Comparison of ENCODE assay signal across 31 cellular contexts in genomic region chr4:6391852-6392188, GRCh38.
DNase-seq lines count a peak whose midpoint lies in the region; ATAC-seq, FAIRE-seq and TF ChIP-seq lines count a peak whose summit lies in the region.
"Had no signal": no experiment of that assay in that cellular context is flagged by ENCODE, and none has a peak within 500 bp of the region (broad histone marks: within the 10 kb centered on the region; RNA-seq: fewer than 3 reads in every experiment).

No MANE protein-coding gene starts in this region.

- H2AFZ ChIP-seq in GM23338 = no peak overlapping the region

- H3K27ac ChIP-seq in breast epithelium (no peak overlapping the region), esophagus (ENCODE audit: low read depth in 2 of 2, low read length in 1 of 2) (peak overlapping the region; percentile 93 to 99), vagina (peak overlapping the region; percentile 45), GM23338 (ENCODE audit: low read depth) (no peak overlapping the region)
- H3K27ac ChIP-seq: ascending aorta, neutrophil, thoracic aorta had no signal

- FAIRE-seq in RCC 7860 (lab: Jason Lieb, UNC) = no peak
- FAIRE-seq: G401.6, K562 had no signal

- no peaks in the 10 kb centered on the region for H3F3A ChIP-seq in GM23338 (replicated peaks; ENCODE audit: low read depth)

- no peak overlapping the region for H3K4me3 Mint-ChIP-seq in MCF 10A (ENCODE audit: unreplicated experiment)
- H3K4me3 Mint-ChIP-seq in GM23338 = no peak overlapping the region
- H3K4me3 Mint-ChIP-seq: activated CD4-positive, alpha-beta T cell treated with anti-CD3 and anti-CD28 coated beads for 36 hours; activated naive CD8-positive, alpha-beta T cell treated with anti-CD3 and anti-CD28 coated beads for 36 hours; CD4-positive, alpha-beta memory T cell; endodermal cell; mesothelial cell of epicardium; naive B cell had no signal

- H3K27ac Mint-ChIP-seq in MCF 10A (ENCODE audit: low read depth, unreplicated experiment) (no peak overlapping the region), GM23338 (no peak overlapping the region)
- H3K27ac Mint-ChIP-seq: activated CD4-positive, alpha-beta T cell treated with anti-CD3 and anti-CD28 coated beads for 36 hours; activated naive CD8-positive, alpha-beta T cell treated with anti-CD3 and anti-CD28 coated beads for 36 hours; CD4-positive, alpha-beta memory T cell; endodermal cell; mesothelial cell of epicardium; naive B cell had no signal

- H3K36me3 ChIP-seq in breast epithelium (no peaks in the 10 kb centered on the region), esophagus (ENCODE audit: control insufficient read depth in 2 of 2, insufficient read depth in 2 of 2, low read length in 1 of 2) (no peaks in the 10 kb centered on the region), vagina (no peaks in the 10 kb centered on the region), GM23338 (ENCODE audit: insufficient read depth) (no peaks in the 10 kb centered on the region)
- H3K36me3 ChIP-seq: ascending aorta, MG63, neutrophil, thoracic aorta had no signal

- H3K79me2 ChIP-seq in GM23338 (replicated peaks; ENCODE audit: insufficient read depth) = no peaks in the 10 kb centered on the region

- intact Hi-C loops in MCF 10A (cut with micrococcal nuclease) (no loop called here), breast epithelium (cut with DNase I; ENCODE audit: low total_unique reads) (loop anchor here (5.0 kb wide), 1 partner anchor 220 kb away; no protein-coding TSS in a partner anchor), vagina (cut with DNase I) (no loop called here)

- BruUV-seq in MCF 10A (replicated peaks; lab: Mats Ljungman, UMichigan) = no TSS peak

- no peaks in the 10 kb centered on the region for H3K4me1 ChIP-seq in breast epithelium
- H3K4me1 ChIP-seq in esophagus (ENCODE audit: control insufficient read depth in 2 of 2, insufficient read depth in 2 of 2, low read length in 1 of 2) = peaks cover 7 to 32% of the 10 kb centered on the region in 2 donors
- peaks cover 21% of the 10 kb centered on the region for H3K4me1 ChIP-seq in vagina
- no peaks in the 10 kb centered on the region for H3K4me1 ChIP-seq in GM23338 (ENCODE audit: insufficient read depth)
- H3K4me1 ChIP-seq: ascending aorta had no signal

- WGBS in esophagus, 2 donors = 37 to 45% methylated on average over 9 of the region's 9 CpGs

- H3K27me3 ChIP-seq in breast epithelium = peaks cover 0 to 6% of the 10 kb centered on the region in 2 donors
- H3K27me3 ChIP-seq in esophagus (ENCODE audit: control insufficient read depth in 1 of 2, insufficient read depth in 2 of 2, low read length in 2 of 2) = no peaks in the 10 kb centered on the region
- no peaks in the 10 kb centered on the region for H3K27me3 ChIP-seq in vagina
- no peaks in the 10 kb centered on the region for H3K27me3 ChIP-seq in GM23338 (ENCODE audit: insufficient read depth)
- H3K27me3 ChIP-seq: ascending aorta, MG63 had no signal

- H3K9me3 ChIP-seq in breast epithelium (no peaks in the 10 kb centered on the region), esophagus (ENCODE audit: control insufficient read depth in 2 of 2, insufficient read depth in 1 of 2, low read depth in 1 of 2, low read length in 1 of 2) (no peaks in the 10 kb centered on the region), vagina (no peaks in the 10 kb centered on the region)
- H3K9me3 ChIP-seq: ascending aorta, MG63, neutrophil, thoracic aorta had no signal

- DNase-seq in MCF 10A (ENCODE audit: unreplicated experiment) = peak; percentile 55
- DNase-seq in breast epithelium (ENCODE audit: low spot score in 2 of 2) = no peak
- DNase-seq in RCC 7860 (ENCODE audit: low spot score) = peak; percentile 8
- DNase-seq in vagina (ENCODE audit: extremely low spot score in 2 of 2) = no peak
- no peak for DNase-seq in GM23338 (ENCODE audit: low spot score)
- no peak for DNase-seq in activated CD4-positive, alpha-beta T cell treated with anti-CD3 and anti-CD28 coated beads, Interleukin-2, amount 50 U/mL, for 48 hours
- no peak for DNase-seq in SIG-M5 (lab: John Stamatoyannopoulos, UW)
- DNase-seq: 8988T; activated CD4-positive, alpha-beta T cell treated with anti-CD3 and anti-CD28 coated beads for 36 hours; activated effector memory CD4-positive, alpha-beta T cell treated with anti-CD3 and anti-CD28 coated beads, Interleukin-2, amount 50 U/mL, for 16 hours; activated naive CD8-positive, alpha-beta T cell treated with anti-CD3 and anti-CD28 coated beads for 36 hours; activated T-cell treated with anti-CD3 and anti-CD28 coated beads for 4 hours; caudate nucleus; CD4-positive, alpha-beta memory T cell; cortex of kidney; endodermal cell; MG63; naive B cell; NCI-H1417; NCI-H2029 treated with DMSO at 0.1 percent for 48 hours; SHP77; stimulated activated CD4-positive, alpha-beta T cell treated with anti-CD3 and anti-CD28 coated beads, Interleukin-4, amount 100 ng/mL, for 4 hours; stimulated activated naive CD4-positive, alpha-beta T cell had no signal

- H3K4me2 ChIP-seq in GM23338 = no peak overlapping the region

- no peak for TF ChIP-seq CTCF in MCF 10A (IDR thresholded peaks at IDR 0.05; ENCODE audit: unreplicated experiment)
- no peak for TF ChIP-seq CTCF in breast epithelium (IDR thresholded peaks at IDR 0.05)
- no peak for TF ChIP-seq CTCF in vagina (IDR thresholded peaks at IDR 0.05)
- no peak for TF ChIP-seq CTCF in GM23338 (conservative IDR thresholded peaks at IDR 0.05; ENCODE audit: low read depth in 2 of 2)

- H3K4me3 ChIP-seq in breast epithelium (no peak overlapping the region), esophagus (ENCODE audit: low read depth in 1 of 2, low read length in 2 of 2) (no peak overlapping the region), vagina (no peak overlapping the region), GM23338 (no peak overlapping the region)
- H3K4me3 ChIP-seq: ascending aorta, K562, MG63, thoracic aorta had no signal

- CTCF ChIA-PET in MCF 10A (lab: Yijun Ruan, JAX) = interaction anchor here (0.6 kb wide), 1 partner anchor 1969 kb away, joined by 3 read pairs; no protein-coding TSS in a partner anchor

- ATAC-seq in GM23338 = no peak
- ATAC-seq: activated CD4-positive, alpha-beta T cell treated with anti-CD3 and anti-CD28 coated beads for 36 hours; K562; sciatic nerve had no signal

- no peaks in the 10 kb centered on the region for H4K20me1 ChIP-seq in GM23338 (replicated peaks; ENCODE audit: insufficient read depth)

- H3K9me3 Mint-ChIP-seq in MCF 10A (ENCODE audit: unreplicated experiment) (no peaks in the 10 kb centered on the region), GM23338 (no peaks in the 10 kb centered on the region; the same call in 2 of the 3 replicates)
- H3K9me3 Mint-ChIP-seq: activated naive CD8-positive, alpha-beta T cell treated with anti-CD3 and anti-CD28 coated beads for 36 hours; CD4-positive, alpha-beta memory T cell; endodermal cell; mesothelial cell of epicardium; naive B cell had no signal

- no peaks in the 10 kb centered on the region for H3K9me2 ChIP-seq in GM23338 (ENCODE audit: insufficient read depth)

- H3K36me3 Mint-ChIP-seq in MCF 10A (ENCODE audit: insufficient read depth, unreplicated experiment) = no peaks in the 10 kb centered on the region
- H3K36me3 Mint-ChIP-seq in GM23338 (ENCODE audit: low read depth) = no peaks in the 10 kb centered on the region
- H3K36me3 Mint-ChIP-seq: activated naive CD8-positive, alpha-beta T cell treated with anti-CD3 and anti-CD28 coated beads for 36 hours; CD4-positive, alpha-beta memory T cell; mesothelial cell of epicardium; naive B cell had no signal

- TF ChIP-seq POLR2A in breast epithelium (IDR thresholded peaks at IDR 0.05) = no peak
- no peak for TF ChIP-seq POLR2A in vagina (IDR thresholded peaks at IDR 0.05)

- H3K27me3 Mint-ChIP-seq in MCF 10A (ENCODE audit: insufficient read depth, unreplicated experiment) (no peaks in the 10 kb centered on the region), GM23338 (ENCODE audit: insufficient read depth, low read depth, poor library complexity) (peaks cover 4% of the 10 kb centered on the region)

- H3K4me1 Mint-ChIP-seq in MCF 10A (ENCODE audit: insufficient read depth, unreplicated experiment) (peaks cover 13% of the 10 kb centered on the region), GM23338 (peaks cover 7% of the 10 kb centered on the region)
- H3K4me1 Mint-ChIP-seq: activated CD4-positive, alpha-beta T cell treated with anti-CD3 and anti-CD28 coated beads for 36 hours; activated naive CD8-positive, alpha-beta T cell treated with anti-CD3 and anti-CD28 coated beads for 36 hours; mesothelial cell of epicardium; naive B cell had no signal

- POLR2A ChIA-PET in MCF 10A (lab: Yijun Ruan, JAX) = no interaction called here

TF ChIP-seq in GM23338, 12 proteins besides CTCF, POLR2A, EP300 and RAD21 (continues in another document):
- TF ChIP-seq ETS1 (IDR thresholded peaks at IDR 0.05) = no peak
- TF ChIP-seq EZH2phosphoT487 (IDR thresholded peaks at IDR 0.05; ENCODE audit: unreplicated experiment) = no peak
- no peak for TF ChIP-seq STAT1 (IDR thresholded peaks at IDR 0.05; ENCODE audit: unreplicated experiment)

Comparison
In these comparisons a context has a peak if more than half of its experiments do, and no peak if none do; other contexts are left out.
1. DNase-seq: peak in MCF 10A (single experiment) and RCC 7860 (single experiment); none in breast epithelium (0 of 2), vagina (0 of 2), GM23338 (single experiment), activated CD4-positive, alpha-beta T cell treated with anti-CD3 and anti-CD28 coated beads, Interleukin-2, amount 50 U/mL, for 48 hours (0 of 2) and SIG-M5 (single experiment).
2. H3K27ac ChIP-seq: peak in esophagus (2 of 2) and vagina (single experiment); none in breast epithelium (0 of 2) and GM23338 (single experiment).